Comparison of ENCODE assay signal across 31 cellular contexts in genomic region chr17:73315481-73315880, GRCh38. TPM values are rescaled to one million over a fixed set of nuclear protein-coding genes. Genes with fewer than 3 reads are reported as not detected.
"Had no signal": no experiment of that assay in that cellular context is flagged by ENCODE, and none has a peak within 500 bp of the region (broad histone marks: within the 10 kb centered on the region; RNA-seq: fewer than 3 reads in every experiment).

No MANE protein-coding gene starts in this region.

- H3K27ac ChIP-seq: dorsolateral prefrontal cortex, foreskin keratinocyte, gastroesophageal sphincter, heart right ventricle, lower lobe of right lung, prostate gland, right atrium auricular region, testis, tibial artery, upper lobe of left lung had no signal

- H3K9me3 Mint-ChIP-seq: immature natural killer cell; naive thymus-derived CD8-positive, alpha-beta T cell; nephron progenitor cell; stimulated activated memory B cell treated with anti-CD40 and anti-IgM and Interleukin-4, amounts not matched to agents 10 μg/mL and 1 μg/mL and 100 μg/mL, for 72 hours had no signal

- H3K4me3 Mint-ChIP-seq: immature natural killer cell; nephron progenitor cell; stimulated activated memory B cell treated with anti-CD40 and anti-IgM and Interleukin-4, amounts not matched to agents 10 μg/mL and 1 μg/mL and 100 μg/mL, for 72 hours had no signal

- H3K36me3 Mint-ChIP-seq: immature natural killer cell; naive thymus-derived CD8-positive, alpha-beta T cell; stimulated activated memory B cell treated with anti-CD40 and anti-IgM and Interleukin-4, amounts not matched to agents 10 μg/mL and 1 μg/mL and 100 μg/mL, for 72 hours had no signal

- H3K27me3 ChIP-seq: dorsolateral prefrontal cortex, foreskin keratinocyte, gastroesophageal sphincter, heart right ventricle, right atrium auricular region, testis, tibial artery, upper lobe of left lung had no signal

- ATAC-seq: foreskin keratinocyte; gastroesophageal sphincter; heart right ventricle; left ventricle myocardium superior; lower lobe of right lung; naive thymus-derived CD8-positive, alpha-beta T cell; sciatic nerve; stimulated activated memory B cell treated with anti-CD40 and anti-IgM and Interleukin-4, amounts not matched to agents 10 μg/mL and 1 μg/mL and 100 μg/mL, for 72 hours; stimulated activated naive CD8-positive, alpha-beta T cell treated with anti-CD3 and anti-CD28 coated beads, Interleukin-15, Interleukin-2, amounts not matched to agents 100 U/mL and 50 U/mL, for 24 hours had no signal

- H3K27me3 Mint-ChIP-seq: naive thymus-derived CD8-positive, alpha-beta T cell; stimulated activated memory B cell treated with anti-CD40 and anti-IgM and Interleukin-4, amounts not matched to agents 10 μg/mL and 1 μg/mL and 100 μg/mL, for 72 hours had no signal

- H3K9me3 ChIP-seq: gastroesophageal sphincter, heart right ventricle, lower lobe of right lung, prostate gland, right atrium auricular region, testis, tibial artery, upper lobe of left lung had no signal

- H3K27ac Mint-ChIP-seq: immature natural killer cell; nephron progenitor cell; stimulated activated memory B cell treated with anti-CD40 and anti-IgM and Interleukin-4, amounts not matched to agents 10 μg/mL and 1 μg/mL and 100 μg/mL, for 72 hours had no signal

- H3K36me3 ChIP-seq: gastroesophageal sphincter, heart right ventricle, lower lobe of right lung, prostate gland, right atrium auricular region, tibial artery, upper lobe of left lung had no signal

- FAIRE-seq: colon, urothelium cell line had no signal

- H3K4me3 ChIP-seq: dorsolateral prefrontal cortex, gastroesophageal sphincter, heart right ventricle, lower lobe of right lung, prostate gland, right atrium auricular region, testis, tibial artery, upper lobe of left lung had no signal

- DNase-seq: dorsolateral prefrontal cortex; effector CD4-positive, alpha-beta T cell; glutamatergic neuron; heart right ventricle; hypothalamus; immature natural killer cell; islet precursor cell; left ventricle myocardium superior; lower lobe of right lung; naive thymus-derived CD8-positive, alpha-beta T cell; nephron progenitor cell; nucleus accumbens; stimulated activated CD4-positive, alpha-beta T cell treated with anti-CD3 and anti-CD28 coated beads, Interleukin-2, amount 100 ng/mL, for 24 hours; stimulated activated CD4-positive, alpha-beta T cell treated with anti-CD3 and anti-CD28 coated beads, Interleukin-4, amount 100 ng/mL, for 24 hours; stimulated activated naive CD8-positive, alpha-beta T cell treated with anti-CD3 and anti-CD28 coated beads, Interleukin-15, Interleukin-2, amounts not matched to agents 100 U/mL and 50 U/mL, for 24 hours; substantia nigra; testis; tibial artery; upper lobe of left lung had no signal

RNA-seq across cellular contexts. Expression of gene CPSF4L, which starts 53.8 kb away (rescaled TPM):
- total RNA-seq: cerebellum; epithelial cell of proximal tubule; foreskin keratinocyte; gastroesophageal sphincter; heart right ventricle; left ventricle myocardium superior; lower lobe of right lung; myocyte; naive thymus-derived CD8-positive, alpha-beta T cell; osteocyte; prostate gland; right atrium auricular region; sciatic nerve had no signal
- polyA plus RNA-seq: foreskin keratinocyte; heart right ventricle; immature natural killer cell; naive thymus-derived CD8-positive, alpha-beta T cell had no signal
